In genomic region chr1:111099289-111099688, GRCh38 we compare ENCODE assay signal across 1 cellular context.
A peak's percentile ranks its signal among the peaks of the same experiment; 100 is the strongest.
TF ChIP-seq lines count a peak whose summit lies in the region.

No MANE protein-coding gene starts in this region.

TF ChIP-seq in K562, 482 proteins besides CTCF, POLR2A, EP300 and RAD21 (continued from another document and continues in another):
- TF ChIP-seq ATF4 (CRISPR knock-in tag; IDR thresholded peaks at IDR 0.05): no peak
- TF ChIP-seq GATA2 (CRISPR knock-in tag; IDR thresholded peaks at IDR 0.05): no peak
- TF ChIP-seq STAG1 (CRISPR knock-in tag; IDR thresholded peaks at IDR 0.05; ENCODE audit: borderline replicate concordance): no peak
- TF ChIP-seq ZNF639 (CRISPR knock-in tag; conservative IDR thresholded peaks at IDR 0.05 in 1 of 2, IDR thresholded peaks at IDR 0.05 in 1 of 2): no peak
- no peak for TF ChIP-seq HNRNPL (IDR thresholded peaks at IDR 0.05; ENCODE audit: low read depth, low read length)
- no peak for TF ChIP-seq ZNF318 (IDR thresholded peaks at IDR 0.05; ENCODE audit: borderline replicate concordance in 1 of 2, low read depth in 1 of 2)
- no peak for TF ChIP-seq HNRNPLL (IDR thresholded peaks at IDR 0.05; ENCODE audit: low read depth, low read length, poor library complexity, severe bottlenecking)
- TF ChIP-seq CHAMP1 (IDR thresholded peaks at IDR 0.05): no peak
- no peak for TF ChIP-seq E2F5 (CRISPR knock-in tag; IDR thresholded peaks at IDR 0.05)
- TF ChIP-seq TAL1 (IDR thresholded peaks at IDR 0.05): no peak
- no peak for TF ChIP-seq ZNF263 (CRISPR knock-in tag; IDR thresholded peaks at IDR 0.05; ENCODE audit: borderline replicate concordance)
- no peak for TF ChIP-seq BRD9 (IDR thresholded peaks at IDR 0.05; ENCODE audit: low read depth, partially characterized antibody)
- no peak for TF ChIP-seq NR4A1 (CRISPR knock-in tag; IDR thresholded peaks at IDR 0.05)
- TF ChIP-seq NR4A1 (tag; IDR thresholded peaks at IDR 0.05): no peak
- no peak for TF ChIP-seq TOE1 (IDR thresholded peaks at IDR 0.05; ENCODE audit: borderline replicate concordance)
- TF ChIP-seq TOE1 (CRISPR knock-in tag; IDR thresholded peaks at IDR 0.05; ENCODE audit: borderline replicate concordance, low read depth): no peak
- TF ChIP-seq MTA3 (IDR thresholded peaks at IDR 0.05; ENCODE audit: borderline replicate concordance): no peak
- TF ChIP-seq HBP1 (CRISPR knock-in tag; IDR thresholded peaks at IDR 0.05): no peak
- no peak for TF ChIP-seq ZNF121 (CRISPR knock-in tag; conservative IDR thresholded peaks at IDR 0.05)
- TF ChIP-seq GABPA (tag; conservative IDR thresholded peaks at IDR 0.05; ENCODE audit: low read depth): no peak
- no peak for TF ChIP-seq TEAD2 (tag; IDR thresholded peaks at IDR 0.05)
- TF ChIP-seq MAZ (CRISPR knock-in tag; conservative IDR thresholded peaks at IDR 0.05 in 1 of 2, IDR thresholded peaks at IDR 0.05 in 1 of 2): no peak
- no peak for TF ChIP-seq HMG20A (CRISPR knock-in tag; conservative IDR thresholded peaks at IDR 0.05)
- TF ChIP-seq TRIM28 (IDR thresholded peaks at IDR 0.05): peak; percentile 90
- no peak for TF ChIP-seq ILF3 (IDR thresholded peaks at IDR 0.05; ENCODE audit: borderline replicate concordance)
- TF ChIP-seq ZEB2 (IDR thresholded peaks at IDR 0.05): peak; percentile 54
- no peak for TF ChIP-seq ZNF197 (CRISPR knock-in tag; IDR thresholded peaks at IDR 0.05; ENCODE audit: low read depth)
- no peak for TF ChIP-seq RCOR1 (IDR thresholded peaks at IDR 0.05; ENCODE audit: borderline replicate concordance in 1 of 2, low read depth in 2 of 2, low read length in 2 of 2)
- TF ChIP-seq GATAD2A (IDR thresholded peaks at IDR 0.05): no peak
- peak; percentile 72 for TF ChIP-seq ZNF280A (IDR thresholded peaks at IDR 0.05; ENCODE audit: low read depth, partially characterized antibody)
- peak; percentile 88; the same call in 1 of the 2 replicates for TF ChIP-seq CBX5 (IDR thresholded peaks at IDR 0.05; ENCODE audit: borderline replicate concordance, low read depth)
- no peak for TF ChIP-seq BACH1 (tag; IDR thresholded peaks at IDR 0.05)
- peak in 1 of 2 experiments; percentile 84; a peak in 1 of 3 replicates for TF ChIP-seq CBX3 (IDR thresholded peaks at IDR 0.05; ENCODE audit: borderline replicate concordance in 1 of 2, low read length in 2 of 2)
- TF ChIP-seq SMAD4 (CRISPR knock-in tag; conservative IDR thresholded peaks at IDR 0.05): no peak
- TF ChIP-seq SMAD2 (IDR thresholded peaks at IDR 0.05; ENCODE audit: low read depth, low read length): no peak
- TF ChIP-seq MCM2 (IDR thresholded peaks at IDR 0.05; ENCODE audit: low read depth): no peak
- TF ChIP-seq KLF10 (CRISPR knock-in tag; IDR thresholded peaks at IDR 0.05): no peak
- no peak for TF ChIP-seq SETDB1 (IDR thresholded peaks at IDR 0.05; ENCODE audit: low read length)
- no peak for TF ChIP-seq YBX1 (IDR thresholded peaks at IDR 0.05)
- TF ChIP-seq BMI1 (IDR thresholded peaks at IDR 0.05; ENCODE audit: low read length): no peak
- TF ChIP-seq ZNF707 (CRISPR knock-in tag; conservative IDR thresholded peaks at IDR 0.05): no peak
- 0 out of 2 replicates have a peak, but pooled peaks have one; percentile 55 for TF ChIP-seq CEBPZ (IDR thresholded peaks at IDR 0.05; ENCODE audit: borderline replicate concordance, low read depth, low read length)
- no peak for TF ChIP-seq ZNF785 (CRISPR knock-in tag; IDR thresholded peaks at IDR 0.05)
- TF ChIP-seq CTBP1 (IDR thresholded peaks at IDR 0.05; ENCODE audit: borderline replicate concordance): no peak
- no peak for TF ChIP-seq ZNF436 (CRISPR knock-in tag; IDR thresholded peaks at IDR 0.05)
- no peak for TF ChIP-seq PCBP2 (IDR thresholded peaks at IDR 0.05; ENCODE audit: low read depth, low read length, poor library complexity, severe bottlenecking)
- TF ChIP-seq SIN3A (IDR thresholded peaks at IDR 0.05; ENCODE audit: borderline replicate concordance in 2 of 2, control insufficient read depth in 1 of 2, low read depth in 2 of 2, low read length in 2 of 2): no peak
- TF ChIP-seq ZSCAN29 (IDR thresholded peaks at IDR 0.05): no peak
- no peak for TF ChIP-seq ZNF584 (CRISPR knock-in tag; IDR thresholded peaks at IDR 0.05; ENCODE audit: low read depth)
